In genomic region chr12:116538076-116538591, GRCh38 we compare ENCODE assay signal across 12 cellular contexts. TPM values are rescaled to one million over a fixed set of nuclear protein-coding genes. Genes with fewer than 3 reads are reported as not detected.
A peak's percentile ranks its signal among the peaks of the same experiment; 100 is the strongest.
DNase-seq lines count a peak whose midpoint lies in the region; ATAC-seq and TF ChIP-seq lines count a peak whose summit lies in the region.
"Had no signal": no experiment of that assay in that cellular context is flagged by ENCODE, and none has a peak within 500 bp of the region (broad histone marks: within the 10 kb centered on the region; RNA-seq: fewer than 3 reads in every experiment).

No MANE protein-coding gene starts in this region.

- peaks cover 4% of the 10 kb centered on the region; the same call in 1 of the 2 replicates for H3K27me3 ChIP-seq in OCI-LY3 (ENCODE audit: low read depth, low read length)
- H3K27me3 ChIP-seq: cardiac muscle cell had no signal

- ATAC-seq in activated T-cell treated with anti-CD3 and anti-CD28 coated beads, Interleukin-2, amount 50 U/mL, for 72 hours (replicated peaks in 1 of 2) = peak; percentile 45 to 51
- peak; percentile 45 for ATAC-seq in HG02763 (IDR thresholded peaks at IDR 0.05; ENCODE audit: unreplicated experiment)
- ATAC-seq in stimulated activated naive CD8-positive, alpha-beta T cell treated with anti-CD3 and anti-CD28 coated beads, Interleukin-15, amount 100 ng/mL, for 72 hours = peak; percentile 60

- in situ Hi-C loops in ACHN (cut with HindIII; ENCODE audit: low pct_ligation_motif_present, low pct_unique_long_range_greater_than_20kb, low sequenced_read_pairs) = no loop called here

- peak overlapping the region; percentile 59 to 81 for H3K4me3 Mint-ChIP-seq in activated T-cell treated with anti-CD3 and anti-CD28 coated beads, Interleukin-2, amount 50 U/mL, for 72 hours
- H3K4me3 Mint-ChIP-seq in stimulated activated naive CD8-positive, alpha-beta T cell treated with anti-CD3 and anti-CD28 coated beads, Interleukin-15, amount 100 ng/mL, for 72 hours = peak overlapping the region; percentile 71 to 73

- H3K4me1 Mint-ChIP-seq in activated T-cell treated with anti-CD3 and anti-CD28 coated beads, Interleukin-2, amount 50 U/mL, for 72 hours (ENCODE audit: low read depth) = peaks cover 43% of the 10 kb centered on the region
- H3K4me1 Mint-ChIP-seq in stimulated activated naive CD8-positive, alpha-beta T cell treated with anti-CD3 and anti-CD28 coated beads, Interleukin-15, amount 100 ng/mL, for 72 hours = peaks cover 64% of the 10 kb centered on the region

- no peak overlapping the region for H2AFZ ChIP-seq in OCI-LY3 (ENCODE audit: low read depth, low read length)

- no peaks in the 10 kb centered on the region for H3K79me2 ChIP-seq in OCI-LY3 (ENCODE audit: low read length)

- H3K4me3 ChIP-seq in OCI-LY3 (ENCODE audit: low read length) = peak overlapping the region; percentile 70
- H3K4me3 ChIP-seq: cardiac muscle cell had no signal

- no peaks in the 10 kb centered on the region for H3K36me3 ChIP-seq in OCI-LY3 (replicated peaks; ENCODE audit: low read depth, low read length)
- H3K36me3 ChIP-seq: cardiac muscle cell had no signal

- H3K9me3 Mint-ChIP-seq in activated T-cell treated with anti-CD3 and anti-CD28 coated beads, Interleukin-2, amount 50 U/mL, for 72 hours = no peaks in the 10 kb centered on the region
- no peaks in the 10 kb centered on the region for H3K9me3 Mint-ChIP-seq in stimulated activated naive CD8-positive, alpha-beta T cell treated with anti-CD3 and anti-CD28 coated beads, Interleukin-15, amount 100 ng/mL, for 72 hours

- no peaks in the 10 kb centered on the region for H4K20me1 ChIP-seq in OCI-LY3 (ENCODE audit: insufficient read depth, low read length)

- H3K4me2 ChIP-seq in OCI-LY3 (ENCODE audit: low read length) = peak overlapping the region; percentile 97

- H3K36me3 Mint-ChIP-seq in activated T-cell treated with anti-CD3 and anti-CD28 coated beads, Interleukin-2, amount 50 U/mL, for 72 hours (ENCODE audit: insufficient read depth in 2 of 2) = peaks cover 0 to 1% of the 10 kb centered on the region in 2 donors

- DNase-seq in activated T-cell treated with anti-CD3 and anti-CD28 coated beads, Interleukin-2, amount 50 U/mL, for 72 hours = no peak
- DNase-seq in activated T-cell treated with anti-CD3 and anti-CD28 coated beads, Interleukin-2, amount 50 U/mL, for 48 hours = no peak
- no peak for DNase-seq in stimulated activated naive CD8-positive, alpha-beta T cell treated with anti-CD3 and anti-CD28 coated beads, Interleukin-15, amount 100 ng/mL, for 72 hours
- DNase-seq in ACHN (no peak), NCI-H345 (lab: John Stamatoyannopoulos, UW) (no peak)
- DNase-seq in stimulated activated CD4-positive, alpha-beta T cell treated with anti-CD3 and anti-CD28 coated beads, Interleukin-1b, Interleukin-23, amount 100 ng/mL, for 48 hours = no peak
- DNase-seq: NCI-H2081 treated with DMSO at 0.1 percent for 48 hours had no signal

- peak overlapping the region; percentile 56 for H3K27ac Mint-ChIP-seq in activated T-cell treated with anti-CD3 and anti-CD28 coated beads, Interleukin-2, amount 50 U/mL, for 72 hours
- H3K27ac Mint-ChIP-seq in stimulated activated naive CD8-positive, alpha-beta T cell treated with anti-CD3 and anti-CD28 coated beads, Interleukin-15, amount 100 ng/mL, for 72 hours = peak overlapping the region; percentile 45 to 69

- no peaks in the 10 kb centered on the region for H3K27me3 Mint-ChIP-seq in activated T-cell treated with anti-CD3 and anti-CD28 coated beads, Interleukin-2, amount 50 U/mL, for 72 hours (ENCODE audit: low read depth)
- H3K27me3 Mint-ChIP-seq in stimulated activated naive CD8-positive, alpha-beta T cell treated with anti-CD3 and anti-CD28 coated beads, Interleukin-15, amount 100 ng/mL, for 72 hours = no peaks in the 10 kb centered on the region

- TF ChIP-seq CTCF in OCI-LY3 (IDR thresholded peaks at IDR 0.05; ENCODE audit: low read depth, low read length) = no peak

- H3K9ac ChIP-seq in OCI-LY3 (ENCODE audit: low read length) = peak overlapping the region; percentile 39; the same call in 1 of the 2 replicates

- H3K4me1 ChIP-seq in OCI-LY3 (ENCODE audit: low read length) = peaks cover 54% of the 10 kb centered on the region

- H3K27ac ChIP-seq in OCI-LY3 (ENCODE audit: low read length) = peak overlapping the region; percentile 67
- H3K27ac ChIP-seq: cardiac muscle cell, VCaP had no signal

- H3K9me3 ChIP-seq in OCI-LY3 (ENCODE audit: insufficient read depth, low read length) = no peaks in the 10 kb centered on the region

RNA-seq across cellular contexts. Expression of gene MAP1LC3B2, which starts 21.0 kb away (rescaled TPM):
- total RNA-seq in activated T-cell treated with anti-CD3 and anti-CD28 coated beads, Interleukin-2, amount 50 U/mL, for 72 hours = 1 to 10 TPM; 2.0 to 2.1 TPM
- total RNA-seq: urinary bladder had no signal
